In the genomic region with DNA sequence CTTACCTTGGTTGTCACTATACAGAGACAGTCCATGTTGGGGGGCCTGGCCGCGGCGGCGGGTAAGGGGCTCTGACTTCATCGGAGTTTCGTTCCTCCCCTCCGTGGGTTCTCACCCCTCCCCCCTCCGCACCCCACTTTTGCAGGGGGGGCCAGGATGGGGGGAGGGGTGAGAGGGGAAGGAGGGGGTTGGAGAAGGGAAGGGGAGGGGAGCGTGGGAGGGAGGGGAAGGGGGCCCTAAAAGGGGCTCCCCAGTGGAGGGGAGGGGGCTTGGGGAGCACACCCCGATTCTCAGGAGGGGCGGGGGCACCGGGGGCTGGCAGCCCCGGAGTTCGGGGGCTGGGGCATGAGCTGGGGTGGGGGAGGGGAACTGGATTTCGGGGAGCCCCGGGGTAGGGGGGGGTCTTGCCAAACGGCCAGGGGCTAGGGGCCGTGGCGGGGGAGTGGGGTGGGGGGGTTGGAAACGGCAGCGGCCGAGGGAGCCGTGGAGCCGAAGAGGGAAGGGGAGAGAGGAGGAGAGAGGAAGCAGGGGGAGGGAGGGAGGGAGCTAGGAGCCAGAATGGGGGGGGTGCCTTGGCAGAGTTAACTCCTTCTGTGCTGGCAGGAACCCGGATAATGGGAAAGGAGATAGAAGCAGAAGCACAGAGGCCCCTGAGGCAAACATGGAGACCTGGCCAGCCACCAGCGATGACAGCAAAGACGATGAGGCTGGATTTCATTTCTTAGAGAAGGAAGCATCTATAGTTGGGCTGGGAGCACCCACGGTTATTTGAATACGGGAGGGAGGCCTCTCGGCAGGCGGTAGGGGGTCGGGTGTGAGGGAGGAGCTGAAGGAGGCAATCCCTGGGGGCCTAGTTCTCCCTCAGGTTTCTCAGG, we compare ENCODE assay signal across 1 cellular context.
A peak's percentile ranks its signal among the peaks of the same experiment; 100 is the strongest.
TF ChIP-seq lines count a peak whose summit lies in the region.

No MANE protein-coding gene starts in this region.

TF ChIP-seq in GM12878, 131 proteins besides CTCF, POLR2A, EP300 and RAD21 (continues in another document):
- TF ChIP-seq NR2F1 (conservative IDR thresholded peaks at IDR 0.05): no peak
- no peak for TF ChIP-seq HDAC2 (IDR thresholded peaks at IDR 0.05)
- TF ChIP-seq IRF4 (IDR thresholded peaks at IDR 0.05; ENCODE audit: low read depth, low read length): no peak
- TF ChIP-seq TAF1 (IDR thresholded peaks at IDR 0.05; ENCODE audit: borderline replicate concordance, low read depth, low read length): no peak
- TF ChIP-seq SIN3A (IDR thresholded peaks at IDR 0.05; ENCODE audit: low read depth, low read length): no peak
- TF ChIP-seq, protein P1, sequence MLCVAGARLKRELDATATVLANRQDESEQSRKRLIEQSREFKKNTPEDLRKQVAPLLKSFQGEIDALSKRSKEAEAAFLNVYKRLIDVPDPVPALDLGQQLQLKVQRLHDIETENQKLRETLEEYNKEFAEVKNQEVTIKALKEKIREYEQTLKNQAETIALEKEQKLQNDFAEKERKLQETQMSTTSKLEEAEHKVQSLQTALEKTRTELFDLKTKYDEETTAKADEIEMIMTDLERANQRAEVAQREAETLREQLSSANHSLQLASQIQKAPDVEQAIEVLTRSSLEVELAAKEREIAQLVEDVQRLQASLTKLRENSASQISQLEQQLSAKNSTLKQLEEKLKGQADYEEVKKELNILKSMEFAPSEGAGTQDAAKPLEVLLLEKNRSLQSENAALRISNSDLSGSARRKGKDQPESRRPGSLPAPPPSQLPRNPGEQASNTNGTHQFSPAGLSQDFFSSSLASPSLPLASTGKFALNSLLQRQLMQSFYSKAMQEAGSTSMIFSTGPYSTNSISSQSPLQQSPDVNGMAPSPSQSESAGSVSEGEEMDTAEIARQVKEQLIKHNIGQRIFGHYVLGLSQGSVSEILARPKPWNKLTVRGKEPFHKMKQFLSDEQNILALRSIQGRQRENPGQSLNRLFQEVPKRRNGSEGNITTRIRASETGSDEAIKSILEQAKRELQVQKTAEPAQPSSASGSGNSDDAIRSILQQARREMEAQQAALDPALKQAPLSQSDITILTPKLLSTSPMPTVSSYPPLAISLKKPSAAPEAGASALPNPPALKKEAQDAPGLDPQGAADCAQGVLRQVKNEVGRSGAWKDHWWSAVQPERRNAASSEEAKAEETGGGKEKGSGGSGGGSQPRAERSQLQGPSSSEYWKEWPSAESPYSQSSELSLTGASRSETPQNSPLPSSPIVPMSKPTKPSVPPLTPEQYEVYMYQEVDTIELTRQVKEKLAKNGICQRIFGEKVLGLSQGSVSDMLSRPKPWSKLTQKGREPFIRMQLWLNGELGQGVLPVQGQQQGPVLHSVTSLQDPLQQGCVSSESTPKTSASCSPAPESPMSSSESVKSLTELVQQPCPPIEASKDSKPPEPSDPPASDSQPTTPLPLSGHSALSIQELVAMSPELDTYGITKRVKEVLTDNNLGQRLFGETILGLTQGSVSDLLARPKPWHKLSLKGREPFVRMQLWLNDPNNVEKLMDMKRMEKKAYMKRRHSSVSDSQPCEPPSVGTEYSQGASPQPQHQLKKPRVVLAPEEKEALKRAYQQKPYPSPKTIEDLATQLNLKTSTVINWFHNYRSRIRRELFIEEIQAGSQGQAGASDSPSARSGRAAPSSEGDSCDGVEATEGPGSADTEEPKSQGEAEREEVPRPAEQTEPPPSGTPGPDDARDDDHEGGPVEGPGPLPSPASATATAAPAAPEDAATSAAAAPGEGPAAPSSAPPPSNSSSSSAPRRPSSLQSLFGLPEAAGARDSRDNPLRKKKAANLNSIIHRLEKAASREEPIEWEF (IDR thresholded peaks at IDR 0.05; ENCODE audit: insufficient replicate concordance, low read depth, low read length): no peak
- TF ChIP-seq, protein P2, sequence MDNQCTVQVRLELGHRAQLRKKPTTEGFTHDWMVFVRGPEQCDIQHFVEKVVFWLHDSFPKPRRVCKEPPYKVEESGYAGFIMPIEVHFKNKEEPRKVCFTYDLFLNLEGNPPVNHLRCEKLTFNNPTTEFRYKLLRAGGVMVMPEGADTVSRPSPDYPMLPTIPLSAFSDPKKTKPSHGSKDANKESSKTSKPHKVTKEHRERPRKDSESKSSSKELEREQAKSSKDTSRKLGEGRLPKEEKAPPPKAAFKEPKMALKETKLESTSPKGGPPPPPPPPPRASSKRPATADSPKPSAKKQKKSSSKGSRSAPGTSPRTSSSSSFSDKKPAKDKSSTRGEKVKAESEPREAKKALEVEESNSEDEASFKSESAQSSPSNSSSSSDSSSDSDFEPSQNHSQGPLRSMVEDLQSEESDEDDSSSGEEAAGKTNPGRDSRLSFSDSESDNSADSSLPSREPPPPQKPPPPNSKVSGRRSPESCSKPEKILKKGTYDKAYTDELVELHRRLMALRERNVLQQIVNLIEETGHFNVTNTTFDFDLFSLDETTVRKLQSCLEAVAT (IDR thresholded peaks at IDR 0.05): no peak
- TF ChIP-seq RBBP5 (conservative IDR thresholded peaks at IDR 0.05): no peak
- TF ChIP-seq, protein P3, sequence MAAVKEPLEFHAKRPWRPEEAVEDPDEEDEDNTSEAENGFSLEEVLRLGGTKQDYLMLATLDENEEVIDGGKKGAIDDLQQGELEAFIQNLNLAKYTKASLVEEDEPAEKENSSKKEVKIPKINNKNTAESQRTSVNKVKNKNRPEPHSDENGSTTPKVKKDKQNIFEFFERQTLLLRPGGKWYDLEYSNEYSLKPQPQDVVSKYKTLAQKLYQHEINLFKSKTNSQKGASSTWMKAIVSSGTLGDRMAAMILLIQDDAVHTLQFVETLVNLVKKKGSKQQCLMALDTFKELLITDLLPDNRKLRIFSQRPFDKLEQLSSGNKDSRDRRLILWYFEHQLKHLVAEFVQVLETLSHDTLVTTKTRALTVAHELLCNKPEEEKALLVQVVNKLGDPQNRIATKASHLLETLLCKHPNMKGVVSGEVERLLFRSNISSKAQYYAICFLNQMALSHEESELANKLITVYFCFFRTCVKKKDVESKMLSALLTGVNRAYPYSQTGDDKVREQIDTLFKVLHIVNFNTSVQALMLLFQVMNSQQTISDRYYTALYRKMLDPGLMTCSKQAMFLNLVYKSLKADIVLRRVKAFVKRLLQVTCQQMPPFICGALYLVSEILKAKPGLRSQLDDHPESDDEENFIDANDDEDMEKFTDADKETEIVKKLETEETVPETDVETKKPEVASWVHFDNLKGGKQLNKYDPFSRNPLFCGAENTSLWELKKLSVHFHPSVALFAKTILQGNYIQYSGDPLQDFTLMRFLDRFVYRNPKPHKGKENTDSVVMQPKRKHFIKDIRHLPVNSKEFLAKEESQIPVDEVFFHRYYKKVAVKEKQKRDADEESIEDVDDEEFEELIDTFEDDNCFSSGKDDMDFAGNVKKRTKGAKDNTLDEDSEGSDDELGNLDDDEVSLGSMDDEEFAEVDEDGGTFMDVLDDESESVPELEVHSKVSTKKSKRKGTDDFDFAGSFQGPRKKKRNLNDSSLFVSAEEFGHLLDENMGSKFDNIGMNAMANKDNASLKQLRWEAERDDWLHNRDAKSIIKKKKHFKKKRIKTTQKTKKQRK (IDR thresholded peaks at IDR 0.05; ENCODE audit: low read depth, low read length): no peak
- TF ChIP-seq CREM (IDR thresholded peaks at IDR 0.05; ENCODE audit: low read depth): no peak
- TF ChIP-seq CHD2 (IDR thresholded peaks at IDR 0.05; ENCODE audit: borderline replicate concordance, low read depth, low read length): no peak
- TF ChIP-seq STAT1 (conservative IDR thresholded peaks at IDR 0.05): no peak
- no peak for TF ChIP-seq JUND (IDR thresholded peaks at IDR 0.05; ENCODE audit: low read depth, low read length)
- TF ChIP-seq, protein P4, sequence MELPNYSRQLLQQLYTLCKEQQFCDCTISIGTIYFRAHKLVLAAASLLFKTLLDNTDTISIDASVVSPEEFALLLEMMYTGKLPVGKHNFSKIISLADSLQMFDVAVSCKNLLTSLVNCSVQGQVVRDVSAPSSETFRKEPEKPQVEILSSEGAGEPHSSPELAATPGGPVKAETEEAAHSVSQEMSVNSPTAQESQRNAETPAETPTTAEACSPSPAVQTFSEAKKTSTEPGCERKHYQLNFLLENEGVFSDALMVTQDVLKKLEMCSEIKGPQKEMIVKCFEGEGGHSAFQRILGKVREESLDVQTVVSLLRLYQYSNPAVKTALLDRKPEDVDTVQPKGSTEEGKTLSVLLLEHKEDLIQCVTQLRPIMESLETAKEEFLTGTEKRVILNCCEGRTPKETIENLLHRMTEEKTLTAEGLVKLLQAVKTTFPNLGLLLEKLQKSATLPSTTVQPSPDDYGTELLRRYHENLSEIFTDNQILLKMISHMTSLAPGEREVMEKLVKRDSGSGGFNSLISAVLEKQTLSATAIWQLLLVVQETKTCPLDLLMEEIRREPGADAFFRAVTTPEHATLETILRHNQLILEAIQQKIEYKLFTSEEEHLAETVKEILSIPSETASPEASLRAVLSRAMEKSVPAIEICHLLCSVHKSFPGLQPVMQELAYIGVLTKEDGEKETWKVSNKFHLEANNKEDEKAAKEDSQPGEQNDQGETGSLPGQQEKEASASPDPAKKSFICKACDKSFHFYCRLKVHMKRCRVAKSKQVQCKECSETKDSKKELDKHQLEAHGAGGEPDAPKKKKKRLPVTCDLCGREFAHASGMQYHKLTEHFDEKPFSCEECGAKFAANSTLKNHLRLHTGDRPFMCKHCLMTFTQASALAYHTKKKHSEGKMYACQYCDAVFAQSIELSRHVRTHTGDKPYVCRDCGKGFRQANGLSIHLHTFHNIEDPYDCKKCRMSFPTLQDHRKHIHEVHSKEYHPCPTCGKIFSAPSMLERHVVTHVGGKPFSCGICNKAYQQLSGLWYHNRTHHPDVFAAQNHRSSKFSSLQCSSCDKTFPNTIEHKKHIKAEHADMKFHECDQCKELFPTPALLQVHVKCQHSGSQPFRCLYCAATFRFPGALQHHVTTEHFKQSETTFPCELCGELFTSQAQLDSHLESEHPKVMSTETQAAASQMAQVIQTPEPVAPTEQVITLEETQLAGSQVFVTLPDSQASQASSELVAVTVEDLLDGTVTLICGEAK (IDR thresholded peaks at IDR 0.05; ENCODE audit: borderline replicate concordance): no peak
- TF ChIP-seq, protein P5, sequence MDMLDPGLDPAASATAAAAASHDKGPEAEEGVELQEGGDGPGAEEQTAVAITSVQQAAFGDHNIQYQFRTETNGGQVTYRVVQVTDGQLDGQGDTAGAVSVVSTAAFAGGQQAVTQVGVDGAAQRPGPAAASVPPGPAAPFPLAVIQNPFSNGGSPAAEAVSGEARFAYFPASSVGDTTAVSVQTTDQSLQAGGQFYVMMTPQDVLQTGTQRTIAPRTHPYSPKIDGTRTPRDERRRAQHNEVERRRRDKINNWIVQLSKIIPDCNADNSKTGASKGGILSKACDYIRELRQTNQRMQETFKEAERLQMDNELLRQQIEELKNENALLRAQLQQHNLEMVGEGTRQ (IDR thresholded peaks at IDR 0.05; ENCODE audit: borderline replicate concordance, low read depth, low read length): no peak
- TF ChIP-seq NFXL1 (IDR thresholded peaks at IDR 0.05; ENCODE audit: borderline replicate concordance): peak; percentile 90
- TF ChIP-seq, protein P6, sequence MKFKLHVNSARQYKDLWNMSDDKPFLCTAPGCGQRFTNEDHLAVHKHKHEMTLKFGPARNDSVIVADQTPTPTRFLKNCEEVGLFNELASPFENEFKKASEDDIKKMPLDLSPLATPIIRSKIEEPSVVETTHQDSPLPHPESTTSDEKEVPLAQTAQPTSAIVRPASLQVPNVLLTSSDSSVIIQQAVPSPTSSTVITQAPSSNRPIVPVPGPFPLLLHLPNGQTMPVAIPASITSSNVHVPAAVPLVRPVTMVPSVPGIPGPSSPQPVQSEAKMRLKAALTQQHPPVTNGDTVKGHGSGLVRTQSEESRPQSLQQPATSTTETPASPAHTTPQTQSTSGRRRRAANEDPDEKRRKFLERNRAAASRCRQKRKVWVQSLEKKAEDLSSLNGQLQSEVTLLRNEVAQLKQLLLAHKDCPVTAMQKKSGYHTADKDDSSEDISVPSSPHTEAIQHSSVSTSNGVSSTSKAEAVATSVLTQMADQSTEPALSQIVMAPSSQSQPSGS (IDR thresholded peaks at IDR 0.05; ENCODE audit: low read length): no peak
- no peak for TF ChIP-seq MXI1 (IDR thresholded peaks at IDR 0.05; ENCODE audit: low read depth, low read length)
- TF ChIP-seq LARP7 (IDR thresholded peaks at IDR 0.05): no peak
- TF ChIP-seq KAT2A (conservative IDR thresholded peaks at IDR 0.05; ENCODE audit: control insufficient read depth, low read depth, low read length): no peak
- no peak for TF ChIP-seq POLR2AphosphoS5 (IDR thresholded peaks at IDR 0.05; ENCODE audit: low read length)
- no peak for TF ChIP-seq ASH2L (IDR thresholded peaks at IDR 0.05; ENCODE audit: borderline replicate concordance, low read depth)
- TF ChIP-seq SMAD5 (IDR thresholded peaks at IDR 0.05; ENCODE audit: low read depth): no peak
- no peak for TF ChIP-seq HCFC1 (IDR thresholded peaks at IDR 0.05; ENCODE audit: low read length)
- TF ChIP-seq, protein P7, sequence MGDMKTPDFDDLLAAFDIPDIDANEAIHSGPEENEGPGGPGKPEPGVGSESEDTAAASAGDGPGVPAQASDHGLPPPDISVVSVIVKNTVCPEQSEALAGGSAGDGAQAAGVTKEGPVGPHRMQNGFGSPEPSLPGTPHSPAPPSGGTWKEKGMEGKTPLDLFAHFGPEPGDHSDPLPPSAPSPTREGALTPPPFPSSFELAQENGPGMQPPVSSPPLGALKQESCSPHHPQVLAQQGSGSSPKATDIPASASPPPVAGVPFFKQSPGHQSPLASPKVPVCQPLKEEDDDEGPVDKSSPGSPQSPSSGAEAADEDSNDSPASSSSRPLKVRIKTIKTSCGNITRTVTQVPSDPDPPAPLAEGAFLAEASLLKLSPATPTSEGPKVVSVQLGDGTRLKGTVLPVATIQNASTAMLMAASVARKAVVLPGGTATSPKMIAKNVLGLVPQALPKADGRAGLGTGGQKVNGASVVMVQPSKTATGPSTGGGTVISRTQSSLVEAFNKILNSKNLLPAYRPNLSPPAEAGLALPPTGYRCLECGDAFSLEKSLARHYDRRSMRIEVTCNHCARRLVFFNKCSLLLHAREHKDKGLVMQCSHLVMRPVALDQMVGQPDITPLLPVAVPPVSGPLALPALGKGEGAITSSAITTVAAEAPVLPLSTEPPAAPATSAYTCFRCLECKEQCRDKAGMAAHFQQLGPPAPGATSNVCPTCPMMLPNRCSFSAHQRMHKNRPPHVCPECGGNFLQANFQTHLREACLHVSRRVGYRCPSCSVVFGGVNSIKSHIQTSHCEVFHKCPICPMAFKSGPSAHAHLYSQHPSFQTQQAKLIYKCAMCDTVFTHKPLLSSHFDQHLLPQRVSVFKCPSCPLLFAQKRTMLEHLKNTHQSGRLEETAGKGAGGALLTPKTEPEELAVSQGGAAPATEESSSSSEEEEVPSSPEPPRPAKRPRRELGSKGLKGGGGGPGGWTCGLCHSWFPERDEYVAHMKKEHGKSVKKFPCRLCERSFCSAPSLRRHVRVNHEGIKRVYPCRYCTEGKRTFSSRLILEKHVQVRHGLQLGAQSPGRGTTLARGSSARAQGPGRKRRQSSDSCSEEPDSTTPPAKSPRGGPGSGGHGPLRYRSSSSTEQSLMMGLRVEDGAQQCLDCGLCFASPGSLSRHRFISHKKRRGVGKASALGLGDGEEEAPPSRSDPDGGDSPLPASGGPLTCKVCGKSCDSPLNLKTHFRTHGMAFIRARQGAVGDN (IDR thresholded peaks at IDR 0.05): no peak
- no peak for TF ChIP-seq BMI1 (IDR thresholded peaks at IDR 0.05; ENCODE audit: borderline replicate concordance)
- TF ChIP-seq RAD51 (IDR thresholded peaks at IDR 0.05): no peak
- no peak for TF ChIP-seq DPF2 (IDR thresholded peaks at IDR 0.05)
- TF ChIP-seq CREB1 (IDR thresholded peaks at IDR 0.05; ENCODE audit: low read depth): no peak
- TF ChIP-seq SUPT20H (IDR thresholded peaks at IDR 0.05; ENCODE audit: borderline replicate concordance, control insufficient read depth, low read depth, low read length): no peak
